ENCODE assay signal across 17 cellular contexts in genomic region chr21:28773036-28773435, GRCh38.
A peak's percentile ranks its signal among the peaks of the same experiment; 100 is the strongest.
DNase-seq lines count a peak whose midpoint lies in the region; ATAC-seq and TF ChIP-seq lines count a peak whose summit lies in the region.
"Had no signal": no experiment of that assay in that cellular context is flagged by ENCODE, and none has a peak within 500 bp of the region (broad histone marks: within the 10 kb centered on the region; RNA-seq: fewer than 3 reads in every experiment).

No MANE protein-coding gene starts in this region.

- H3K27me3 ChIP-seq in smooth muscle cell (ENCODE audit: low read depth) = no peaks in the 10 kb centered on the region
- H3K27me3 ChIP-seq: Peyer's patch had no signal

- H3K79me2 ChIP-seq in smooth muscle cell (ENCODE audit: low read depth) = no peaks in the 10 kb centered on the region

- no peak overlapping the region for H3K9ac ChIP-seq in smooth muscle cell (ENCODE audit: low read depth)

- no peaks in the 10 kb centered on the region for H3K9me3 ChIP-seq in smooth muscle cell (replicated peaks; ENCODE audit: low read depth)
- H3K9me3 ChIP-seq: Peyer's patch had no signal

- peak; percentile 20 for DNase-seq in AG10803 (ENCODE audit: low read depth)
- peak; percentile 31 for DNase-seq in amniotic epithelial cell (ENCODE audit: low read depth)
- peak; percentile 76 for DNase-seq in kidney glomerular epithelial cell (lab: John Stamatoyannopoulos, UW)
- DNase-seq in smooth muscle cell (lab: John Stamatoyannopoulos, UW; ENCODE audit: unreplicated experiment) = no peak
- no peak for DNase-seq in pons (ENCODE audit: low spot score)
- DNase-seq: CD8-positive, alpha-beta T cell; DND-41; GF-D8; GOT3; Karpas-422; NCI-H1417; NCI-H2029; NCI-H2171 treated with DMSO at 0.1 percent for 48 hours; Peyer's patch; SHP77 treated with DMSO at 0.1 percent for 48 hours had no signal

- 73% methylated on average over 2 of the region's 2 CpGs for WGBS in smooth muscle cell (ENCODE audit: low lambda C conversion rate)

- peak overlapping the region; percentile 66 for H3K4me2 ChIP-seq in smooth muscle cell

- peaks cover 17% of the 10 kb centered on the region for H3K4me1 ChIP-seq in smooth muscle cell (ENCODE audit: low read depth)

- H2AFZ ChIP-seq in smooth muscle cell (ENCODE audit: low read depth) = no peak overlapping the region

- H3F3A ChIP-seq in smooth muscle cell (ENCODE audit: low read depth) = peaks cover 10% of the 10 kb centered on the region

- peak overlapping the region; percentile 92 for H3K27ac ChIP-seq in smooth muscle cell (ENCODE audit: low read depth)

- TF ChIP-seq CTCF in AG10803 (conservative IDR thresholded peaks at IDR 0.05; ENCODE audit: low read length) (no peak), smooth muscle cell (IDR thresholded peaks at IDR 0.05; ENCODE audit: borderline replicate concordance, insufficient read depth, poor library complexity, severe bottlenecking) (no peak)

- ATAC-seq in GM18498 (IDR thresholded peaks at IDR 0.05; ENCODE audit: unreplicated experiment) (no peak), HG03135 (IDR thresholded peaks at IDR 0.05; ENCODE audit: unreplicated experiment) (no peak)
- ATAC-seq: CD8-positive, alpha-beta T cell had no signal

- H3K36me3 ChIP-seq in smooth muscle cell (ENCODE audit: low read depth) = no peaks in the 10 kb centered on the region
- H3K36me3 ChIP-seq: Peyer's patch had no signal

- H4K20me1 ChIP-seq in smooth muscle cell (ENCODE audit: low read depth) = no peaks in the 10 kb centered on the region

- H3K4me3 ChIP-seq in AG10803 (ENCODE audit: low read length) = no peak overlapping the region
- H3K4me3 ChIP-seq in smooth muscle cell = no peak overlapping the region
- H3K4me3 ChIP-seq: Peyer's patch had no signal

Comparison
In these comparisons a context has a peak if more than half of its experiments do, and no peak if none do; other contexts are left out.
1. DNase-seq: peak in AG10803 (single experiment), amniotic epithelial cell (single experiment) and kidney glomerular epithelial cell (single experiment); none in smooth muscle cell (single experiment) and pons (single experiment).